In the genomic region with DNA sequence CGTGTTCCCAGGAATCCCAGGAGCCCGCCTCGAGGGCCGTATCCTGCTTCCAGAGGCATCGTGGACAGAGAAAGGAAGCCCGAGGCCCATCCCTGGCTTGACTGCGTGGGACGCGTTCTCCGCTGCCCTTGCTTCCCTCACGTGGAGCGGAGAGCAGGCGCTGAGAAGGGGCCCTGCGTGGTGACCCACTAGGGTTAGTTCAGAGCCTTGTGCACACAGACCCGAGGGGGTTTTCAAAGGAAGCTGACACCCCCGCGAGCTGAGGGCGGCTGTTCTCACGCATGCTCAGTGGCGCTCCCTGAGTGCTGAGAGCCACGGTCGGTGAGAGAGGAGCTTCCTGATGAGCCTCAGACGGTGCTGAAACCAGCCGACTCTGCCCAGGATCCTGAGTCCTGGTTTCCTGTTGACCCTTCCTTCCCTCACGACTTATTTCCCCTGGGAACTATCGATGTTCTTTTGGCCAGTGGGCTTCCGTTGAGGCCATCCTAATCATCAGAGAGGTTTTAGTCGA, we compare ENCODE assay signal across 8 cellular contexts. TPM values are rescaled to one million over a fixed set of nuclear protein-coding genes. Genes with fewer than 3 reads are reported as not detected.
DNase-seq lines count a peak whose midpoint lies in the region; ATAC-seq and TF ChIP-seq lines count a peak whose summit lies in the region.

No MANE protein-coding gene starts in this region.

- H3K27me3 ChIP-seq in colonic mucosa = no peaks in the 10 kb centered on the region

- H3K9ac ChIP-seq in colonic mucosa (ENCODE audit: low read depth in 2 of 2, low read length in 2 of 2) = peak overlapping the region in 1 of 2 donors; percentile 50

- intact Hi-C loops in colonic mucosa (cut with DNase I) = no loop called here

- in situ Hi-C loops in ACHN (cut with HindIII; ENCODE audit: low pct_ligation_motif_present, low pct_unique_long_range_greater_than_20kb, low sequenced_read_pairs) = no loop called here

- H3K4me3 ChIP-seq in colonic mucosa = no peak overlapping the region

- DNase-seq in T-helper 2 cell = peak in 4 of 5 experiments; percentile 29 to 88 (median 50)
- DNase-seq in colonic mucosa = no peak
- peak; percentile 30 to 41 for DNase-seq in stimulated activated CD4-positive, alpha-beta T cell treated with anti-CD3 and anti-CD28 coated beads, Interleukin-4, amount 100 ng/mL, for 48 hours (ENCODE audit: low read depth in 2 of 2)
- no peak for DNase-seq in COR-L47 (lab: John Stamatoyannopoulos, UW)
- no peak for DNase-seq in ACHN
- DNase-seq in NCI-H446 treated with DMSO at 0.1 percent for 48 hours (lab: John Stamatoyannopoulos, UW) = no peak

- no peaks in the 10 kb centered on the region for H3K36me3 ChIP-seq in colonic mucosa

- no peaks in the 10 kb centered on the region for H3K4me1 ChIP-seq in colonic mucosa

- peak overlapping the region; percentile 22 for H3K27ac ChIP-seq in colonic mucosa

- TF ChIP-seq CTCF in colonic mucosa (IDR thresholded peaks at IDR 0.05) = no peak

- peak; percentile 45 for ATAC-seq in GM18498 (IDR thresholded peaks at IDR 0.05; ENCODE audit: unreplicated experiment)
- ATAC-seq in HG02678 (IDR thresholded peaks at IDR 0.05; ENCODE audit: unreplicated experiment) = peak; percentile 47

- no peaks in the 10 kb centered on the region for H3K9me3 ChIP-seq in colonic mucosa

RNA-seq across cellular contexts. Expression of a gene that starts 28.9 kb away (rescaled TPM):
- total RNA-seq in colonic mucosa = under 1 TPM; 0.49 to 0.53 TPM

Comparison
In these comparisons a context has a peak if more than half of its experiments do, and no peak if none do; other contexts are left out.
1. DNase-seq: peak in T-helper 2 cell (4 of 5) and stimulated activated CD4-positive, alpha-beta T cell treated with anti-CD3 and anti-CD28 coated beads, Interleukin-4, amount 100 ng/mL, for 48 hours (2 of 2); none in colonic mucosa (single experiment), COR-L47 (single experiment), ACHN (single experiment) and NCI-H446 treated with DMSO at 0.1 percent for 48 hours (single experiment).